2 cellular contexts compared by ENCODE assay signal in genomic region chr14:77416098-77416497, GRCh38. TPM values are rescaled to one million over a fixed set of nuclear protein-coding genes. Genes with fewer than 3 reads are reported as not detected.
"Had no signal": no experiment of that assay in that cellular context is flagged by ENCODE, and none has a peak within 500 bp of the region (broad histone marks: within the 10 kb centered on the region; RNA-seq: fewer than 3 reads in every experiment).

No MANE protein-coding gene starts in this region.

RNA-seq across cellular contexts. Expression of gene NOXRED1, which starts 7.2 kb away (rescaled TPM):
- total RNA-seq: right atrium auricular region had no signal

RNA-seq across cellular contexts. Expression of gene SAMD15, which starts 38.9 kb away (rescaled TPM):
- total RNA-seq: skeletal muscle tissue had no signal
